ENCODE assay signal across 29 cellular contexts in the genomic region with DNA sequence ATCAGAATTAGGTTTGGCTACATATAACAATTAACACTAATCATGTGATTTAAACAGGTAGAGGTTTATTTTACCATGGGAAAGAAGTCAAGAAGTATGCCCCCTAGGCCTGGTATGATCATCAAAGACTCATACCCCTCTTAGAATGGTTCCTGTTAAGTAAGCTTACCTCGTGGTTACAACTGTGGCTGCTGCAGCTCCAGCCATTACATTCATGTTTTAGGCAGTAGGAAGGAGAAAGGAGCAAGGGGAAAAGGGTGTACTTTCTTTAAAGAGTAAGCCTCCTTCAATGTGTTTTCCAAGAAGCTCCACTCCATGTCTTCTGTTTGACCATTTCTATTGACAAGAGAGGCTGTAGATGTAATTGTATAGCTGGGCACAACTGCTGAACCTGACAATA.
"Had no signal": no experiment of that assay in that cellular context is flagged by ENCODE, and none has a peak within 500 bp of the region (broad histone marks: within the 10 kb centered on the region; RNA-seq: fewer than 3 reads in every experiment).

No MANE protein-coding gene starts in this region.

- FAIRE-seq: colon, endometrium, endothelial cell of umbilical vein, frontal cortex had no signal

- H3K36me3 ChIP-seq: colonic mucosa, esophagus muscularis mucosa, gastrocnemius medialis, gastroesophageal sphincter, heart left ventricle, heart right ventricle had no signal

- H3K27me3 ChIP-seq: colonic mucosa, esophagus muscularis mucosa, gastrocnemius medialis, gastroesophageal sphincter, heart left ventricle, heart right ventricle, hepatocyte had no signal

- H3K4me3 Mint-ChIP-seq: dendritic cell treated with granulocyte-macrophage colony-stimulating factor and Interleukin-4, amounts not matched to agents 40 ng/mL and 50 ng/mL, for 4 days; effector memory CD8-positive, alpha-beta T cell; endodermal cell had no signal

- H3K9me3 ChIP-seq: colonic mucosa, esophagus muscularis mucosa, gastrocnemius medialis, gastroesophageal sphincter, heart left ventricle had no signal

- H3K79me2 ChIP-seq: hepatocyte had no signal

- H3K9me3 Mint-ChIP-seq: dendritic cell treated with granulocyte-macrophage colony-stimulating factor and Interleukin-4, amounts not matched to agents 40 ng/mL and 50 ng/mL, for 4 days; effector memory CD8-positive, alpha-beta T cell; endodermal cell had no signal

- H3K4me2 ChIP-seq: hepatocyte had no signal

- H3K27ac ChIP-seq: colonic mucosa, coronary artery, dorsolateral prefrontal cortex, epithelial cell of prostate, esophagus muscularis mucosa, foreskin keratinocyte, gastrocnemius medialis, gastroesophageal sphincter, heart left ventricle, heart right ventricle, hepatocyte had no signal

- H2AFZ ChIP-seq: hepatocyte had no signal

- H3K4me3 ChIP-seq: colonic mucosa, coronary artery, dorsolateral prefrontal cortex, esophagus muscularis mucosa, gastrocnemius medialis, gastroesophageal sphincter, heart left ventricle, heart right ventricle, hepatocyte had no signal

- DNase-seq: colonic mucosa; cortex of kidney; dermis blood vessel endothelial cell; dorsolateral prefrontal cortex; effector CD4-positive, alpha-beta T cell; effector CD8-positive, alpha-beta T cell; effector memory CD4-positive, alpha-beta T cell; effector memory CD8-positive, alpha-beta T cell; endodermal cell; erythroblast; foreskin fibroblast; foreskin keratinocyte; foreskin melanocyte; gastrocnemius medialis; glutamatergic neuron; head of caudate nucleus; heart left ventricle; heart right ventricle had no signal

- H3K27ac Mint-ChIP-seq: dendritic cell treated with granulocyte-macrophage colony-stimulating factor and Interleukin-4, amounts not matched to agents 40 ng/mL and 50 ng/mL, for 4 days; effector memory CD8-positive, alpha-beta T cell; endodermal cell had no signal

- ATAC-seq: effector memory CD8-positive, alpha-beta T cell; esophagus mucosa; foreskin keratinocyte; gastrocnemius medialis; gastroesophageal sphincter; heart left ventricle; heart right ventricle had no signal

- H3K4me1 ChIP-seq: colonic mucosa, gastrocnemius medialis had no signal
